In the genomic region with DNA sequence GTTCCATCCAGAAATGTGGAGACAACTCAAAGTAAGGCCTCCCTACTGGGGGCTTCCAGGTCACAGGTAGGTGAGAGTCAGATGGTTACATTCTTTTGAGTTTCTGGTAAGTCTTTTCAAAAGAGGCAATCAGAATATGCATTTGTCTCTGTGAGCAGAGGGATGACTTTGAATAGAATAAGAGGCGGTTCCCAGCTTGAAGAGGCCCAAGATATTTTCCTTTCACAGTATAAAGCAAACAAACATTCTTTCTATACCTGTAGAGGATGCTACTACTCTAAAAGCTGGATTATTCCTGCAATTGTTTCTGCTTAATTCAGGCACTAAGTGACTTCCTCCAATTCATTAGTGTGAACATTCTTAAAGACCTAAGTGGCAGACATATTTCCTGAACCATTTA, we compare ENCODE assay signal across 21 cellular contexts. TPM values are rescaled to one million over a fixed set of nuclear protein-coding genes. Genes with fewer than 3 reads are reported as not detected.
DNase-seq lines count a peak whose midpoint lies in the region; ATAC-seq, FAIRE-seq and TF ChIP-seq lines count a peak whose summit lies in the region.
"Had no signal": no experiment of that assay in that cellular context is flagged by ENCODE, and none has a peak within 500 bp of the region (broad histone marks: within the 10 kb centered on the region; RNA-seq: fewer than 3 reads in every experiment).

No MANE protein-coding gene starts in this region.

- CTCF ChIA-PET in A549 (lab: Yijun Ruan, JAX) = no interaction called here

- no peak for TF ChIP-seq CTCF in A549 (IDR thresholded peaks at IDR 0.05)
- TF ChIP-seq CTCF in tibial nerve (IDR thresholded peaks at IDR 0.05) = no peak

- H3K4me1 ChIP-seq in A549 (no peaks in the 10 kb centered on the region), HUES48 (ENCODE audit: control insufficient read depth, insufficient read depth, low read length) (peaks cover 22% of the 10 kb centered on the region), tibial nerve (no peaks in the 10 kb centered on the region)

- TF ChIP-seq EP300 in A549 (IDR thresholded peaks at IDR 0.05) (no peak), tibial nerve (IDR thresholded peaks at IDR 0.05) (no peak)

- H3K36me3 ChIP-seq in HUES48 (ENCODE audit: control insufficient read depth, insufficient read depth, low read length) (no peaks in the 10 kb centered on the region), tibial nerve (no peaks in the 10 kb centered on the region), H7 (replicated peaks; ENCODE audit: control insufficient read depth, insufficient read depth, low read length) (no peaks in the 10 kb centered on the region)
- H3K36me3 ChIP-seq: BLaER1 treated with 17β-estradiol and CSF1 and Interleukin-3, amounts not matched to agents 10 nM and 100 nM; HAP-1 had no signal

- no peak overlapping the region for H3K4me2 ChIP-seq in A549
- H3K4me2 ChIP-seq: BLaER1 treated with 17β-estradiol and CSF1 and Interleukin-3, amounts not matched to agents 10 nM and 100 nM had no signal

- 82% methylated on average over 1 of the region's 1 CpG for WGBS in A549 (ENCODE audit: missing lambda C conversion rate)
- 64 to 79% methylated on average over 1 of the region's 1 CpG for WGBS in tibial nerve, 2 donors

- H3K27me3 ChIP-seq in HUES48 (ENCODE audit: control insufficient read depth, insufficient read depth, low read length) (peaks cover 22% of the 10 kb centered on the region), tibial nerve (no peaks in the 10 kb centered on the region), H7 (ENCODE audit: control insufficient read depth, insufficient read depth, low read length) (no peaks in the 10 kb centered on the region)

- FAIRE-seq in A549 (lab: Jason Lieb, UNC) = peak; percentile 13
- FAIRE-seq: D721Med, GM12892, GM18507, HepG2 had no signal

- no peak for DNase-seq in A549 (ENCODE audit: low read depth in 1 of 2, low spot score in 1 of 2)
- DNase-seq in dermis blood vessel endothelial cell = peak; percentile 53
- DNase-seq in glomerular endothelial cell (ENCODE audit: extremely low read depth, low read depth, low spot score) = peak; percentile 10
- no peak for DNase-seq in activated T-cell treated with anti-CD3 and anti-CD28 coated beads, Interleukin-2, amount 50 U/mL, for 1 hour
- no peak for DNase-seq in tibial nerve (ENCODE audit: low spot score in 2 of 2)
- DNase-seq in H7 = no peak
- DNase-seq: Caco-2; CD4-positive, CD25-positive, alpha-beta regulatory T cell; GDM1; GOT3; KG1 had no signal

- H3K27ac ChIP-seq in A549 (no peak overlapping the region), HUES48 (ENCODE audit: low read depth, low read length) (peak overlapping the region; percentile 18), tibial nerve (no peak overlapping the region)
- H3K27ac ChIP-seq: 22Rv1; BLaER1 treated with 17β-estradiol and CSF1 and Interleukin-3, amounts not matched to agents 10 nM and 100 nM; HL-60 had no signal

- ATAC-seq in A549 (no peak), HG03457 (IDR thresholded peaks at IDR 0.05; ENCODE audit: unreplicated experiment) (no peak)
- ATAC-seq: HepG2 had no signal

- H3K9ac ChIP-seq in HUES48 (ENCODE audit: low read depth, low read length) = no peak overlapping the region
- H3K9ac ChIP-seq: BLaER1 treated with 17β-estradiol and CSF1 and Interleukin-3, amounts not matched to agents 10 nM and 100 nM had no signal

- H3K4me3 ChIP-seq in A549 = no peak overlapping the region
- H3K4me3 ChIP-seq in HUES48 (ENCODE audit: low read depth, low read length) = peak overlapping the region; percentile 11; the same call in 1 of the 2 replicates
- no peak overlapping the region for H3K4me3 ChIP-seq in tibial nerve
- H3K4me3 ChIP-seq in H7 (ENCODE audit: insufficient read depth, low read depth, low read length) = no peak overlapping the region
- H3K4me3 ChIP-seq: BLaER1 treated with 17β-estradiol and CSF1 and Interleukin-3, amounts not matched to agents 10 nM and 100 nM; HAP-1 had no signal

- POLR2A ChIA-PET in A549 (lab: Yijun Ruan, JAX) = no interaction called here

- TF ChIP-seq RAD21 in A549 (conservative IDR thresholded peaks at IDR 0.05 in 1 of 2, IDR thresholded peaks at IDR 0.05 in 1 of 2) = no peak

- TF ChIP-seq POLR2A in A549 (IDR thresholded peaks at IDR 0.05; ENCODE audit: low read length) (no peak), tibial nerve (IDR thresholded peaks at IDR 0.05) (no peak)

- H3K9me3 ChIP-seq in A549 = no peaks in the 10 kb centered on the region
- H3K9me3 ChIP-seq in HUES48 (ENCODE audit: control insufficient read depth, insufficient read depth, low read length) = no peaks in the 10 kb centered on the region
- H3K9me3 ChIP-seq in tibial nerve = no peaks in the 10 kb centered on the region
- H3K9me3 ChIP-seq: BLaER1 treated with 17β-estradiol and CSF1 and Interleukin-3, amounts not matched to agents 10 nM and 100 nM; Caco-2; HAP-1 had no signal

TF ChIP-seq in A549, 52 proteins besides CTCF, POLR2A, EP300 and RAD21:
- no peak for TF ChIP-seq RNF2 (IDR thresholded peaks at IDR 0.05; ENCODE audit: borderline replicate concordance, low read depth)
- no peak for TF ChIP-seq SMC3 (IDR thresholded peaks at IDR 0.05)
- TF ChIP-seq JUNB (IDR thresholded peaks at IDR 0.05) = no peak
- no peak for TF ChIP-seq JUN (IDR thresholded peaks at IDR 0.05)
- TF ChIP-seq BHLHE40 (IDR thresholded peaks at IDR 0.05; ENCODE audit: low read depth, low read length) = no peak
- no peak for TF ChIP-seq CHD4 (IDR thresholded peaks at IDR 0.05; ENCODE audit: borderline replicate concordance)
- TF ChIP-seq EHMT2 (IDR thresholded peaks at IDR 0.05; ENCODE audit: low read depth) = no peak
- TF ChIP-seq EHF (CRISPR knock-in tag; IDR thresholded peaks at IDR 0.05) = no peak
- no peak for TF ChIP-seq RFX5 (IDR thresholded peaks at IDR 0.05)
- no peak for TF ChIP-seq HOXB5 (CRISPR knock-in tag; IDR thresholded peaks at IDR 0.05)
- TF ChIP-seq TFCP2L1 (CRISPR knock-in tag; IDR thresholded peaks at IDR 0.05) = no peak
- TF ChIP-seq NFE2L2 (conservative IDR thresholded peaks at IDR 0.05; ENCODE audit: low read length) = no peak
- no peak for TF ChIP-seq MAZ (IDR thresholded peaks at IDR 0.05; ENCODE audit: borderline replicate concordance, low read depth, low read length)
- TF ChIP-seq KDM5A (IDR thresholded peaks at IDR 0.05) = no peak
- TF ChIP-seq FOXS1 (CRISPR knock-in tag; IDR thresholded peaks at IDR 0.05) = no peak

RNA-seq across cellular contexts. Expression of gene DIAPH2, which starts 44.4 kb away (rescaled TPM):
- polyA plus RNA-seq in A549 (2011; rRNA removed) (7.6 and 10.0 TPM in 2 replicates), A549 (2017; fragmentation: RNase III; extraction: RNeasy Plus Mini Kit Qiagen cat#74134 plus additional on column Dnase treatment) (3.7 to 4.3 TPM (median 3.9 TPM) in 3 replicates)
- polyA plus RNA-seq in A549 (2012; cell fraction: cytosol; rRNA removed) = 1.1 and 1.2 TPM in 2 replicates
- 0.97 and 1.5 TPM in 2 replicates for polyA plus RNA-seq in A549 (2012; cell fraction: nucleus; rRNA removed)
- 9.8 and 10.6 TPM in 2 replicates for polyA minus RNA-seq in A549 (2011; rRNA and poly(A)+ RNA removed)
- total RNA-seq in dermis blood vessel endothelial cell (25.4 and 37.6 TPM in 2 replicates), glomerular endothelial cell (21.6 and 34.7 TPM in 2 replicates), tibial nerve (10 to 100 TPM; 40.2 to 52.2 (median 44.8) TPM)
- 20.4 and 30.1 TPM in 2 replicates for total RNA-seq in H7 (2014; rRNA removed; shearing (Covaris generic))

Comparison
In these comparisons a context has a peak if more than half of its experiments do, and no peak if none do; other contexts are left out.
1. DNase-seq: peak in dermis blood vessel endothelial cell (single experiment) and glomerular endothelial cell (single experiment); none in A549 (0 of 2), activated T-cell treated with anti-CD3 and anti-CD28 coated beads, Interleukin-2, amount 50 U/mL, for 1 hour (single experiment), tibial nerve (0 of 2) and H7 (single experiment).